Comparison of ENCODE assay signal across 8 cellular contexts in genomic region chr19:2095338-2095938, GRCh38. TPM values are rescaled to one million over a fixed set of nuclear protein-coding genes. Genes with fewer than 3 reads are reported as not detected.
DNase-seq lines count a peak whose midpoint lies in the region; ATAC-seq, FAIRE-seq and TF ChIP-seq lines count a peak whose summit lies in the region.

No MANE protein-coding gene starts in this region.

- no peak for TF ChIP-seq CTCF in kidney (IDR thresholded peaks at IDR 0.05; ENCODE audit: borderline replicate concordance, extremely low read depth, insufficient read depth)

- H3K4me1 Mint-ChIP-seq in activated CD4-positive, alpha-beta T cell treated with anti-CD3 and anti-CD28 coated beads, Interleukin-2, amount 10 ng/mL, durations not matched to agents 24 days and 14 days = peaks cover 31% of the 10 kb centered on the region

- peaks cover 3 to 9% of the 10 kb centered on the region in 2 donors for H3K36me3 ChIP-seq in kidney (ENCODE audit: control insufficient read depth in 1 of 2, insufficient read depth in 2 of 2, low read length in 2 of 2)

- H3K4me3 Mint-ChIP-seq in activated CD4-positive, alpha-beta T cell treated with anti-CD3 and anti-CD28 coated beads, Interleukin-2, amount 10 ng/mL, durations not matched to agents 24 days and 14 days = peak overlapping the region; percentile 90

- H3K9ac ChIP-seq in kidney (ENCODE audit: low read length in 2 of 2) = peak overlapping the region in 1 of 2 donors; percentile 51

- peak overlapping the region; percentile 93 to 97 for H3K27ac ChIP-seq in kidney (ENCODE audit: low read depth in 2 of 2, low read length in 2 of 2)
- peak overlapping the region; percentile 72 for H3K27ac ChIP-seq in temporal lobe (ENCODE audit: low read depth, low read length)

- peaks cover 29% of the 10 kb centered on the region for H3K36me3 Mint-ChIP-seq in activated CD4-positive, alpha-beta T cell treated with anti-CD3 and anti-CD28 coated beads, Interleukin-2, amount 10 ng/mL, durations not matched to agents 24 days and 14 days (ENCODE audit: low read depth)
- H3K36me3 Mint-ChIP-seq in activated naive CD4-positive, alpha-beta T cell treated with anti-CD3 and anti-CD28 coated beads, Interleukin-2, amount 50 U/mL, for 72 hours = peaks cover 10 to 25% of the 10 kb centered on the region in 2 donors

- peak; percentile 75 for DNase-seq in activated CD4-positive, alpha-beta T cell treated with anti-CD3 and anti-CD28 coated beads, Interleukin-2, amount 10 ng/mL, durations not matched to agents 24 days and 14 days
- DNase-seq in activated CD4-positive, alpha-beta T cell treated with anti-CD3 and anti-CD28 coated beads for 4 hours = no peak
- DNase-seq in activated naive CD4-positive, alpha-beta T cell treated with anti-CD3 and anti-CD28 coated beads, Interleukin-2, amount 50 U/mL, for 72 hours (ENCODE audit: low spot score in 2 of 2) = no peak
- no peak for DNase-seq in kidney
- no peak for DNase-seq in OCI-M1 (lab: John Stamatoyannopoulos, UW)
- no peak for DNase-seq in NCI-H345 treated with DMSO at 0.1 percent for 48 hours (lab: John Stamatoyannopoulos, UW; ENCODE audit: unreplicated experiment)
- no peak for DNase-seq in NK-92 treated with Interleukin-12 subunit alpha and Interleukin-12 subunit beta, amount 100 ng/mL, for 24 hours (lab: John Stamatoyannopoulos, UW)

- H3K27me3 Mint-ChIP-seq in activated CD4-positive, alpha-beta T cell treated with anti-CD3 and anti-CD28 coated beads, Interleukin-2, amount 10 ng/mL, durations not matched to agents 24 days and 14 days = no peaks in the 10 kb centered on the region

- intact Hi-C loops in activated CD4-positive, alpha-beta T cell treated with anti-CD3 and anti-CD28 coated beads, Interleukin-2, amount 10 ng/mL, durations not matched to agents 24 days and 14 days (cut with micrococcal nuclease) = loop anchor here (5.0 kb wide), 2 partner anchors 57 to 233 kb away; partner anchors contain the start of genes AP3D1 and KLF16
- intact Hi-C loops in kidney (cut with DNase I) = no loop called here

- no peaks in the 10 kb centered on the region for H3K9me3 Mint-ChIP-seq in activated CD4-positive, alpha-beta T cell treated with anti-CD3 and anti-CD28 coated beads, Interleukin-2, amount 10 ng/mL, durations not matched to agents 24 days and 14 days
- no peaks in the 10 kb centered on the region for H3K9me3 Mint-ChIP-seq in activated naive CD4-positive, alpha-beta T cell treated with anti-CD3 and anti-CD28 coated beads, Interleukin-2, amount 50 U/mL, for 72 hours

- no peak for ATAC-seq in activated naive CD4-positive, alpha-beta T cell treated with anti-CD3 and anti-CD28 coated beads, Interleukin-2, amount 50 U/mL, for 72 hours

- H3K27ac Mint-ChIP-seq in activated CD4-positive, alpha-beta T cell treated with anti-CD3 and anti-CD28 coated beads, Interleukin-2, amount 10 ng/mL, durations not matched to agents 24 days and 14 days = peak overlapping the region; percentile 94
- H3K27ac Mint-ChIP-seq in activated naive CD4-positive, alpha-beta T cell treated with anti-CD3 and anti-CD28 coated beads, Interleukin-2, amount 50 U/mL, for 72 hours = peak overlapping the region; percentile 81 to 98

- FAIRE-seq in kidney (lab: Jason Lieb, UNC) = no peak

- H3K4me1 ChIP-seq in kidney (ENCODE audit: control insufficient read depth in 1 of 2, insufficient read depth in 1 of 2, low read depth in 1 of 2, low read length in 2 of 2) = peaks cover 8 to 15% of the 10 kb centered on the region in 2 donors

- peak overlapping the region; percentile 67 to 75 for H3K4me3 ChIP-seq in kidney (ENCODE audit: low read length in 2 of 2)

- no peaks in the 10 kb centered on the region for H3K9me3 ChIP-seq in kidney (ENCODE audit: control insufficient read depth in 1 of 2, low read length in 2 of 2)

RNA-seq across cellular contexts. Expression of gene MOB3A, which starts 0.7 kb away (rescaled TPM):
- 184 and 185 TPM in 2 replicates for total RNA-seq in activated CD4-positive, alpha-beta T cell treated with anti-CD3 and anti-CD28 coated beads, Interleukin-2, amount 10 ng/mL, durations not matched to agents 24 days and 14 days
- 100 to 1,000 TPM in 1 of 2 donors, 10 to 100 TPM in 1; 91.8 to 183 TPM for total RNA-seq in activated naive CD4-positive, alpha-beta T cell treated with anti-CD3 and anti-CD28 coated beads, Interleukin-2, amount 50 U/mL, for 72 hours
- 59.7 TPM for total RNA-seq in kidney
- 16.9 TPM for polyA plus RNA-seq in kidney (ENCODE audit: insufficient read depth, low read depth, low replicate concordance)
- 13.0 TPM for total RNA-seq in temporal lobe

RNA-seq across cellular contexts. Expression of gene IZUMO4, which starts 1.3 kb away (rescaled TPM):
- total RNA-seq in activated CD4-positive, alpha-beta T cell treated with anti-CD3 and anti-CD28 coated beads, Interleukin-2, amount 10 ng/mL, durations not matched to agents 24 days and 14 days = 9.5 and 10.0 TPM in 2 replicates
- total RNA-seq in activated naive CD4-positive, alpha-beta T cell treated with anti-CD3 and anti-CD28 coated beads, Interleukin-2, amount 50 U/mL, for 72 hours = 100 to 1,000 TPM in 1 of 2 donors, 10 to 100 TPM in 1; 29.7 to 105 TPM
- 4.3 TPM for total RNA-seq in kidney
- 8.9 TPM for polyA plus RNA-seq in kidney (ENCODE audit: insufficient read depth, low read depth, low replicate concordance)
- 3.0 TPM for total RNA-seq in temporal lobe

RNA-seq across cellular contexts. Expression of gene MKNK2, which starts 44.4 kb away (rescaled TPM):
- total RNA-seq in activated CD4-positive, alpha-beta T cell treated with anti-CD3 and anti-CD28 coated beads, Interleukin-2, amount 10 ng/mL, durations not matched to agents 24 days and 14 days = 159 and 169 TPM in 2 replicates
- total RNA-seq in activated naive CD4-positive, alpha-beta T cell treated with anti-CD3 and anti-CD28 coated beads, Interleukin-2, amount 50 U/mL, for 72 hours = 100 to 1,000 TPM; 211 to 261 TPM
- total RNA-seq in kidney = 190 TPM
- polyA plus RNA-seq in kidney (ENCODE audit: insufficient read depth, low read depth, low replicate concordance) = 67.2 TPM
- 13.0 TPM for total RNA-seq in temporal lobe

RNA-seq across cellular contexts. Expression of gene AP3D1, which starts 55.9 kb away (rescaled TPM):
- 104 and 113 TPM in 2 replicates for total RNA-seq in activated CD4-positive, alpha-beta T cell treated with anti-CD3 and anti-CD28 coated beads, Interleukin-2, amount 10 ng/mL, durations not matched to agents 24 days and 14 days
- total RNA-seq in activated naive CD4-positive, alpha-beta T cell treated with anti-CD3 and anti-CD28 coated beads, Interleukin-2, amount 50 U/mL, for 72 hours = 10 to 100 TPM; 83.5 to 91.7 TPM
- total RNA-seq in kidney = 125 TPM
- 68.4 TPM for polyA plus RNA-seq in kidney (ENCODE audit: insufficient read depth, low read depth, low replicate concordance)
- 61.5 TPM for total RNA-seq in temporal lobe

Comparison
In these comparisons a context has a peak if more than half of its experiments do, and no peak if none do; other contexts are left out.
1. RNA of gene MKNK2, which starts 44.4 kb away (total RNA-seq): 211 to 261 TPM in activated naive CD4-positive, alpha-beta T cell treated with anti-CD3 and anti-CD28 coated beads, Interleukin-2, amount 50 U/mL, for 72 hours, 190 TPM in kidney (single experiment) and 159 to 169 TPM in activated CD4-positive, alpha-beta T cell treated with anti-CD3 and anti-CD28 coated beads, Interleukin-2, amount 10 ng/mL, durations not matched to agents 24 days and 14 days; 13.0 TPM in temporal lobe (single experiment); every median in the first group is over 10 times any median in the second.